ENCODE assay signal across 8 cellular contexts in the genomic region with DNA sequence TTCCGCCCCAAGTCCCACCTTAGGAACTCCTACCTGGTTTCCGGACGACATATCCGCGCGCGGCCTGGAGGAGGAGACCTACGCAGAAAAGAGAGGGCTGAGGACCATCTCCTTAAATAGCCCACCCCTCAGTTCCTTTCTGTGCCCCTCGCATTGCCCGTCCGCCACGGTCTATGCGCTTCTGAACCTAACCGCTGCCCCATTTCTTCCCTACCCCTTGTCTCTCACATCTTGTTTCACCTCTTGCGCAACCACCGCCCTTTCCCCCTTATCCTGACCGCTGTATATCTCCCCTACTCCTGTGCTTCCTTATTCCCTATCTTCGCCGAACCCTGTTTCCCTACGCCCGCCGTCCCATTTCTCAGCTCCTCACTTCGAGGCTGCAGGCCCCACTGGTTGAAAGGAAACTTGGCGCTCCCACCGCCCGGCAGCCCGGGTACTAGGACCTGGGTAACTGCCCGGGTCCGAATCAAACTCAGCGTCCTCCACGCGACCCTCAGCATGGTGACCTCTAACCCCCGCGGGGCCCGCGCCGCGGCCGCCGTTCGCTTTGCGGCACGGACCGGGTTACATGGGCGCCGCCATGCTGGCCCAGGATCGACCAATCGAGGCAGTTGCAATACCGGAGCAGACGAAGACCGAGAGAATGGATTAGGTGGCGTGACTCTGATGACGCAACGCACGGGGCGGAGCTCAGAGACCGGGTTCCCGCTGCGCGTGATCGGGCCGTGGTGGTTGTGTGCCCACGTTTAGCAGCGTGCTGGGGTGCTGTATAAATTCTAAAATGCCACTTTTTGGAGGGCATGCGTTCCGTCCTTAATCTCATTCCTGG. TPM values are rescaled to one million over a fixed set of nuclear protein-coding genes. Genes with fewer than 3 reads are reported as not detected.
DNase-seq lines count a peak whose midpoint lies in the region; ATAC-seq and TF ChIP-seq lines count a peak whose summit lies in the region.

A gene (minus strand): TSS at position 612 of the 832 bp plus-strand sequence. CDS start 109 bp downstream, at position 503.

- TF ChIP-seq CTCF in C4-2B (conservative IDR thresholded peaks at IDR 0.05) (no peak), liver (IDR thresholded peaks at IDR 0.05; ENCODE audit: low read depth, low read length, missing input control) (no peak)

- peak; percentile 98 for DNase-seq in NCI-H774 (lab: John Stamatoyannopoulos, UW)
- peak; percentile 97 to 98 for DNase-seq in activated CD4-positive, alpha-beta T cell treated with anti-CD3 and anti-CD28 coated beads, Interleukin-2, amount 50 U/mL, for 48 hours
- DNase-seq in dermis microvascular lymphatic vessel endothelial cell (ENCODE audit: low read depth in 2 of 2) = peak; percentile 91 to 95
- peak; percentile 96 for DNase-seq in stimulated activated CD4-positive, alpha-beta T cell treated with anti-CD3 and anti-CD28 coated beads, Interleukin-4, amount 100 ng/mL, for 24 hours

- H3K4me1 ChIP-seq in liver (ENCODE audit: control insufficient read depth in 4 of 4, insufficient read depth in 4 of 4, low read length in 3 of 4) = peaks cover 2 to 10% (median 5%) of the 10 kb centered on the region in 4 donors

- under 1% methylated on average over 66 of the region's 66 CpGs for WGBS in liver

- H3K27me3 ChIP-seq in liver (ENCODE audit: control insufficient read depth in 4 of 4, insufficient read depth in 4 of 4, low read length in 3 of 4) = no peaks in the 10 kb centered on the region

- H3K9ac ChIP-seq in liver (ENCODE audit: low read depth in 1 of 2, low read length in 2 of 2) = peak within 1 kb of the TSS; percentile 36 to 92

- no peaks in the 10 kb centered on the region for H3K9me3 ChIP-seq in liver (ENCODE audit: control insufficient read depth in 4 of 4, low read length in 3 of 4)

- H3K27ac ChIP-seq in C4-2B (peak within 1 kb of the TSS; percentile 88), liver (ENCODE audit: low read depth in 1 of 2, low read length in 2 of 2) (peak within 1 kb of the TSS; percentile 97 to 98)

- peaks cover 0 to 26% (median 18%) of the 10 kb centered on the region in 4 donors for H3K36me3 ChIP-seq in liver (ENCODE audit: control insufficient read depth in 4 of 4, insufficient read depth in 3 of 4, low read depth in 1 of 4, low read length in 3 of 4)

- peak; percentile 95 for ATAC-seq in GM19395 (IDR thresholded peaks at IDR 0.05; ENCODE audit: unreplicated experiment)
- ATAC-seq in HG03565 (IDR thresholded peaks at IDR 0.05; ENCODE audit: unreplicated experiment) = peak; percentile 85

- no peak for TF ChIP-seq RAD21 in liver (IDR thresholded peaks at IDR 0.05)

- H3K4me3 ChIP-seq in liver (ENCODE audit: low read depth in 1 of 3, low read length in 3 of 3) = peak within 1 kb of the TSS; percentile 70 to 95 (median 84)

TF ChIP-seq in liver, 16 proteins besides CTCF, POLR2A, EP300 and RAD21:
- TF ChIP-seq RXRA (IDR thresholded peaks at IDR 0.05) (peak; percentile 42 to 48), HNF4A (conservative IDR thresholded peaks at IDR 0.05) (peak; percentile 52 to 55), FOXA2 (IDR thresholded peaks at IDR 0.05) (peak; percentile 37), TAF1 (conservative IDR thresholded peaks at IDR 0.05) (peak; percentile 37), YY1 (IDR thresholded peaks at IDR 0.05) (peak; percentile 99), NR2F2 (IDR thresholded peaks at IDR 0.05) (peak; percentile 51), FOXA1 (IDR thresholded peaks at IDR 0.05) (no peak), SP1 (IDR thresholded peaks at IDR 0.05) (peak; percentile 68), JUND (IDR thresholded peaks at IDR 0.05) (peak; percentile 74), EGR1 (IDR thresholded peaks at IDR 0.05; ENCODE audit: low read depth in 2 of 2) (peak in 1 of 2 donors; percentile 36), GABPA (IDR thresholded peaks at IDR 0.05 in 1 of 2, conservative IDR thresholded peaks at IDR 0.05 in 1 of 2) (no peak), HNF4G (IDR thresholded peaks at IDR 0.05) (no peak)
- TF ChIP-seq, protein P1, sequence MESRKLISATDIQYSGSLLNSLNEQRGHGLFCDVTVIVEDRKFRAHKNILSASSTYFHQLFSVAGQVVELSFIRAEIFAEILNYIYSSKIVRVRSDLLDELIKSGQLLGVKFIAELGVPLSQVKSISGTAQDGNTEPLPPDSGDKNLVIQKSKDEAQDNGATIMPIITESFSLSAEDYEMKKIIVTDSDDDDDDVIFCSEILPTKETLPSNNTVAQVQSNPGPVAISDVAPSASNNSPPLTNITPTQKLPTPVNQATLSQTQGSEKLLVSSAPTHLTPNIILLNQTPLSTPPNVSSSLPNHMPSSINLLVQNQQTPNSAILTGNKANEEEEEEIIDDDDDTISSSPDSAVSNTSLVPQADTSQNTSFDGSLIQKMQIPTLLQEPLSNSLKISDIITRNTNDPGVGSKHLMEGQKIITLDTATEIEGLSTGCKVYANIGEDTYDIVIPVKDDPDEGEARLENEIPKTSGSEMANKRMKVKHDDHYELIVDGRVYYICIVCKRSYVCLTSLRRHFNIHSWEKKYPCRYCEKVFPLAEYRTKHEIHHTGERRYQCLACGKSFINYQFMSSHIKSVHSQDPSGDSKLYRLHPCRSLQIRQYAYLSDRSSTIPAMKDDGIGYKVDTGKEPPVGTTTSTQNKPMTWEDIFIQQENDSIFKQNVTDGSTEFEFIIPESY (IDR thresholded peaks at IDR 0.05) = no peak
- TF ChIP-seq, protein P2, sequence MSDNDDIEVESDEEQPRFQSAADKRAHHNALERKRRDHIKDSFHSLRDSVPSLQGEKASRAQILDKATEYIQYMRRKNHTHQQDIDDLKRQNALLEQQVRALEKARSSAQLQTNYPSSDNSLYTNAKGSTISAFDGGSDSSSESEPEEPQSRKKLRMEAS (IDR thresholded peaks at IDR 0.05) = peak; percentile 53
- TF ChIP-seq, protein P3, sequence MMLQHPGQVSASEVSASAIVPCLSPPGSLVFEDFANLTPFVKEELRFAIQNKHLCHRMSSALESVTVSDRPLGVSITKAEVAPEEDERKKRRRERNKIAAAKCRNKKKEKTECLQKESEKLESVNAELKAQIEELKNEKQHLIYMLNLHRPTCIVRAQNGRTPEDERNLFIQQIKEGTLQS (IDR thresholded peaks at IDR 0.05) = peak; percentile 94
- TF ChIP-seq, protein P4, sequence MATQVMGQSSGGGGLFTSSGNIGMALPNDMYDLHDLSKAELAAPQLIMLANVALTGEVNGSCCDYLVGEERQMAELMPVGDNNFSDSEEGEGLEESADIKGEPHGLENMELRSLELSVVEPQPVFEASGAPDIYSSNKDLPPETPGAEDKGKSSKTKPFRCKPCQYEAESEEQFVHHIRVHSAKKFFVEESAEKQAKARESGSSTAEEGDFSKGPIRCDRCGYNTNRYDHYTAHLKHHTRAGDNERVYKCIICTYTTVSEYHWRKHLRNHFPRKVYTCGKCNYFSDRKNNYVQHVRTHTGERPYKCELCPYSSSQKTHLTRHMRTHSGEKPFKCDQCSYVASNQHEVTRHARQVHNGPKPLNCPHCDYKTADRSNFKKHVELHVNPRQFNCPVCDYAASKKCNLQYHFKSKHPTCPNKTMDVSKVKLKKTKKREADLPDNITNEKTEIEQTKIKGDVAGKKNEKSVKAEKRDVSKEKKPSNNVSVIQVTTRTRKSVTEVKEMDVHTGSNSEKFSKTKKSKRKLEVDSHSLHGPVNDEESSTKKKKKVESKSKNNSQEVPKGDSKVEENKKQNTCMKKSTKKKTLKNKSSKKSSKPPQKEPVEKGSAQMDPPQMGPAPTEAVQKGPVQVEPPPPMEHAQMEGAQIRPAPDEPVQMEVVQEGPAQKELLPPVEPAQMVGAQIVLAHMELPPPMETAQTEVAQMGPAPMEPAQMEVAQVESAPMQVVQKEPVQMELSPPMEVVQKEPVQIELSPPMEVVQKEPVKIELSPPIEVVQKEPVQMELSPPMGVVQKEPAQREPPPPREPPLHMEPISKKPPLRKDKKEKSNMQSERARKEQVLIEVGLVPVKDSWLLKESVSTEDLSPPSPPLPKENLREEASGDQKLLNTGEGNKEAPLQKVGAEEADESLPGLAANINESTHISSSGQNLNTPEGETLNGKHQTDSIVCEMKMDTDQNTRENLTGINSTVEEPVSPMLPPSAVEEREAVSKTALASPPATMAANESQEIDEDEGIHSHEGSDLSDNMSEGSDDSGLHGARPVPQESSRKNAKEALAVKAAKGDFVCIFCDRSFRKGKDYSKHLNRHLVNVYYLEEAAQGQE (IDR thresholded peaks at IDR 0.05) = peak; percentile 64

RNA-seq across cellular contexts. Expression of the gene that starts here (rescaled TPM):
- total RNA-seq in dermis microvascular lymphatic vessel endothelial cell = 57.0 and 78.6 TPM in 2 replicates
- 10 to 100 TPM; 41.8 to 44.3 TPM for total RNA-seq in liver
- 10 to 100 TPM; 75.4 to 95.0 TPM for polyA plus RNA-seq in liver

Comparison
In these comparisons a context has a peak if more than half of its experiments do, and no peak if none do; other contexts are left out.
1. Peak in every context shown above with its lines: DNase-seq, ATAC-seq, H3K4me3 ChIP-seq and H3K27ac ChIP-seq.